In genomic region chr11:113690619-113691569, GRCh38 we compare ENCODE assay signal across 9 cellular contexts. TPM values are rescaled to one million over a fixed set of nuclear protein-coding genes. Genes with fewer than 3 reads are reported as not detected.
DNase-seq lines count a peak whose midpoint lies in the region; ATAC-seq and TF ChIP-seq lines count a peak whose summit lies in the region.
"Had no signal": no experiment of that assay in that cellular context is flagged by ENCODE, and none has a peak within 500 bp of the region (broad histone marks: within the 10 kb centered on the region; RNA-seq: fewer than 3 reads in every experiment).

No MANE protein-coding gene starts in this region.

- ATAC-seq in GM18498 (IDR thresholded peaks at IDR 0.05; ENCODE audit: unreplicated experiment) (no peak), GM21737 (IDR thresholded peaks at IDR 0.05; ENCODE audit: unreplicated experiment) (no peak)

- H3K36me3 ChIP-seq in MG63 (no peaks in the 10 kb centered on the region), brain microvascular endothelial cell (replicated peaks) (no peaks in the 10 kb centered on the region), mucosa of stomach (ENCODE audit: control insufficient read depth, insufficient read depth, low read length) (no peaks in the 10 kb centered on the region)
- H3K36me3 ChIP-seq: neutrophil had no signal

- peaks cover 19% of the 10 kb centered on the region for H3K4me1 ChIP-seq in mucosa of stomach (ENCODE audit: control insufficient read depth, insufficient read depth, low read length)

- in situ Hi-C loops in brain microvascular endothelial cell (cut with HindIII; ENCODE audit: low pct_ligation_motif_present, low sequenced_read_pairs) = no loop called here

- TF ChIP-seq CTCF in brain microvascular endothelial cell (IDR thresholded peaks at IDR 0.05; ENCODE audit: low read depth, low read length, missing control alignments) = peak; percentile 59

- peak overlapping the region; percentile 26 for H3K9ac ChIP-seq in mucosa of stomach (ENCODE audit: low read length)

- H3K4me3 ChIP-seq in MG63 = no peak overlapping the region
- H3K4me3 ChIP-seq in brain microvascular endothelial cell (ENCODE audit: low read depth, low read length) = no peak overlapping the region
- no peak overlapping the region for H3K4me3 ChIP-seq in mucosa of stomach (ENCODE audit: low read length)

- H3K27ac ChIP-seq in brain microvascular endothelial cell = no peak overlapping the region
- H3K27ac ChIP-seq: neutrophil had no signal

- peak; percentile 15 for DNase-seq in NCI-H748 (lab: John Stamatoyannopoulos, UW; ENCODE audit: unreplicated experiment)
- no peak for DNase-seq in NCI-H748 treated with DMSO at 0.1 percent for 48 hours (lab: John Stamatoyannopoulos, UW)
- DNase-seq in MG63 = peak; percentile 97
- DNase-seq in brain microvascular endothelial cell = peak; percentile 69
- DNase-seq in NCI-H187 treated with DMSO at 0.1 percent for 48 hours (lab: John Stamatoyannopoulos, UW) = no peak

- H3K9me3 ChIP-seq in MG63 = no peaks in the 10 kb centered on the region
- no peaks in the 10 kb centered on the region for H3K9me3 ChIP-seq in mucosa of stomach (ENCODE audit: control insufficient read depth, low read length)
- H3K9me3 ChIP-seq: neutrophil had no signal

- H3K27me3 ChIP-seq in MG63 = no peaks in the 10 kb centered on the region
- H3K27me3 ChIP-seq in brain microvascular endothelial cell (replicated peaks) = no peaks in the 10 kb centered on the region
- no peaks in the 10 kb centered on the region for H3K27me3 ChIP-seq in mucosa of stomach (ENCODE audit: control insufficient read depth, insufficient read depth, low read length)
- H3K27me3 ChIP-seq: neutrophil had no signal

RNA-seq across cellular contexts. Expression of gene TMPRSS5, which starts 15.2 kb away (rescaled TPM):
- not detected in 2 replicates for total RNA-seq in MG63 (2014; rRNA removed; shearing (Covaris generic); ENCODE audit: low replicate concordance)

Comparison
In these comparisons a context has a peak if more than half of its experiments do, and no peak if none do; other contexts are left out.
1. DNase-seq: peak in NCI-H748 (single experiment), MG63 (single experiment) and brain microvascular endothelial cell (single experiment); none in NCI-H748 treated with DMSO at 0.1 percent for 48 hours (single experiment) and NCI-H187 treated with DMSO at 0.1 percent for 48 hours (single experiment).